15 cellular contexts compared by ENCODE assay signal in the genomic region with DNA sequence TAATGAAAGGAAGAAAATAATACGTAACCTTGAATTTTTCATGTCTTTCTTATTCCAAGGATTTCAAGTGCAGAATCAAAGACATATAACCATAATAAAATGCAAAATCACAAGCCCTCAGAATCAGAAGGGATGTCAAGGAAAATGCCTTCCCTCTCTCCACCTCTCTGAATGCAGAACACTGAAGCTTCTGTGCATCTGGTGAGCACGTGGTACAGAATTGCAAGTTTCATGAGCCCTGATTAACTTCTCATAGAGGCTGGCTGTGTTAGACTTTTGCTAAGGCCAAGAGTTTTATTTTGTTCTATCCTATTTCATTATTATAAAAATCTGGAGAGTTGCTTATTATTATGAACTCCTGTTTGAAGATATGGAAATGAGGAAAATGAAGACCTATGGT.
DNase-seq lines count a peak whose midpoint lies in the region; ATAC-seq and TF ChIP-seq lines count a peak whose summit lies in the region.
"Had no signal": no experiment of that assay in that cellular context is flagged by ENCODE, and none has a peak within 500 bp of the region (broad histone marks: within the 10 kb centered on the region; RNA-seq: fewer than 3 reads in every experiment).

No MANE protein-coding gene starts in this region.

- H3K4me1 ChIP-seq in BE2C: peaks cover 16% of the 10 kb centered on the region
- peaks cover 65% of the 10 kb centered on the region for H3K4me1 ChIP-seq in DND-41 (ENCODE audit: insufficient read depth, low read length)
- H3K4me1 ChIP-seq: Caco-2, HAP-1 had no signal

- ATAC-seq in DND-41 (ENCODE audit: insufficient read depth, low read depth): peak; percentile 57; the same call in 2 of the 3 replicates
- no peak for ATAC-seq in stimulated activated memory B cell treated with anti-CD40 and anti-IgM and Interleukin-4, amounts not matched to agents 10 μg/mL and 1 μg/mL and 100 μg/mL, for 72 hours
- ATAC-seq in GM21390 (IDR thresholded peaks at IDR 0.05; ENCODE audit: unreplicated experiment): no peak

- peak overlapping the region; percentile 51; the same call in 1 of the 2 replicates for H3K9ac ChIP-seq in DND-41 (ENCODE audit: low read depth, low read length)
- H3K9ac ChIP-seq: GM23248 had no signal

- H3K4me3 ChIP-seq in BE2C (ENCODE audit: low read depth, low read length) (no peak overlapping the region), DND-41 (ENCODE audit: low read depth in 1 of 2, low read length in 2 of 2) (no peak overlapping the region)
- H3K4me3 ChIP-seq: GM23248, HAP-1 had no signal

- DNase-seq in BE2C (peak; percentile 12), DND-41 (no peak), SK-MEL-5 (ENCODE audit: low read depth, low spot score) (peak; percentile 16), medulla oblongata (ENCODE audit: extremely low spot score) (peak; percentile 40), HUDEP-2 (lab: John Stamatoyannopoulos, UW; ENCODE audit: unreplicated experiment in 76 of 76) (no peak), immature natural killer cell (no peak)
- DNase-seq: Caco-2; CD4-positive, alpha-beta T cell; GF-D8; GM23248 had no signal

- H3K9me3 Mint-ChIP-seq in stimulated activated memory B cell treated with anti-CD40 and anti-IgM and Interleukin-4, amounts not matched to agents 10 μg/mL and 1 μg/mL and 100 μg/mL, for 72 hours: no peaks in the 10 kb centered on the region
- H3K9me3 Mint-ChIP-seq in immature natural killer cell: peaks cover 3 to 47% (median 13%) of the 10 kb centered on the region in 6 donors
- H3K9me3 Mint-ChIP-seq: CD4-positive, alpha-beta T cell had no signal

- no peaks in the 10 kb centered on the region for H4K20me1 ChIP-seq in DND-41 (ENCODE audit: insufficient read depth, low read length)

- H3K9me3 ChIP-seq in BE2C (no peaks in the 10 kb centered on the region), DND-41 (ENCODE audit: insufficient read depth, low read length, severe bottlenecking) (no peaks in the 10 kb centered on the region)
- H3K9me3 ChIP-seq: Caco-2, HAP-1 had no signal

- no peaks in the 10 kb centered on the region for H3K36me3 Mint-ChIP-seq in stimulated activated memory B cell treated with anti-CD40 and anti-IgM and Interleukin-4, amounts not matched to agents 10 μg/mL and 1 μg/mL and 100 μg/mL, for 72 hours
- H3K36me3 Mint-ChIP-seq in immature natural killer cell: no peaks in the 10 kb centered on the region

- H3K79me2 ChIP-seq in DND-41 (ENCODE audit: insufficient read depth, low read length): no peaks in the 10 kb centered on the region

- H3K4me1 Mint-ChIP-seq in stimulated activated memory B cell treated with anti-CD40 and anti-IgM and Interleukin-4, amounts not matched to agents 10 μg/mL and 1 μg/mL and 100 μg/mL, for 72 hours: no peaks in the 10 kb centered on the region
- no peaks in the 10 kb centered on the region for H3K4me1 Mint-ChIP-seq in immature natural killer cell
- H3K4me1 Mint-ChIP-seq: B cell had no signal

- H3K27ac Mint-ChIP-seq in stimulated activated memory B cell treated with anti-CD40 and anti-IgM and Interleukin-4, amounts not matched to agents 10 μg/mL and 1 μg/mL and 100 μg/mL, for 72 hours: no peak overlapping the region
- no peak overlapping the region for H3K27ac Mint-ChIP-seq in immature natural killer cell
- H3K27ac Mint-ChIP-seq: B cell; CD4-positive, alpha-beta T cell had no signal

- in situ Hi-C loops in SK-MEL-5 (cut with HindIII; ENCODE audit: low pct_unique_long_range_greater_than_20kb, low sequenced_read_pairs): no loop called here

- H3K27ac ChIP-seq in DND-41 (ENCODE audit: low read length): peak overlapping the region; percentile 80
- H3K27ac ChIP-seq: C4-2B, GM23248 had no signal

- H3K36me3 ChIP-seq in BE2C: no peaks in the 10 kb centered on the region
- no peaks in the 10 kb centered on the region for H3K36me3 ChIP-seq in DND-41 (ENCODE audit: insufficient read depth, low read length)
- H3K36me3 ChIP-seq: HAP-1 had no signal

- H2AFZ ChIP-seq in DND-41 (ENCODE audit: low read depth, low read length): no peak overlapping the region
- H2AFZ ChIP-seq: GM23248 had no signal

- H3K27me3 Mint-ChIP-seq in stimulated activated memory B cell treated with anti-CD40 and anti-IgM and Interleukin-4, amounts not matched to agents 10 μg/mL and 1 μg/mL and 100 μg/mL, for 72 hours: no peaks in the 10 kb centered on the region
- H3K27me3 Mint-ChIP-seq in immature natural killer cell (ENCODE audit: low read depth in 3 of 3): peaks cover 0 to 2% (median 0%) of the 10 kb centered on the region in 3 donors
- H3K27me3 Mint-ChIP-seq: B cell; CD4-positive, alpha-beta T cell had no signal

- H3K27me3 ChIP-seq in BE2C: no peaks in the 10 kb centered on the region
- no peaks in the 10 kb centered on the region for H3K27me3 ChIP-seq in DND-41 (ENCODE audit: insufficient read depth, low read length, poor library complexity)

- TF ChIP-seq CTCF in BE2C (IDR thresholded peaks at IDR 0.05; ENCODE audit: low read depth, low read length) (no peak), DND-41 (IDR thresholded peaks at IDR 0.05; ENCODE audit: borderline replicate concordance, extremely low read depth, low read length, poor library complexity, severe bottlenecking) (no peak)

- no peak overlapping the region for H3K4me2 ChIP-seq in DND-41 (ENCODE audit: insufficient read depth, low read length)

- H3K4me3 Mint-ChIP-seq in stimulated activated memory B cell treated with anti-CD40 and anti-IgM and Interleukin-4, amounts not matched to agents 10 μg/mL and 1 μg/mL and 100 μg/mL, for 72 hours: no peak overlapping the region
- no peak overlapping the region for H3K4me3 Mint-ChIP-seq in immature natural killer cell
- H3K4me3 Mint-ChIP-seq: B cell; CD4-positive, alpha-beta T cell had no signal

Comparison
In these comparisons a context has a peak if more than half of its experiments do, and no peak if none do; other contexts are left out.
1. DNase-seq: peak in BE2C (single experiment), SK-MEL-5 (single experiment) and medulla oblongata (single experiment); none in DND-41 (single experiment), HUDEP-2 (0 of 76) and immature natural killer cell (0 of 3).